Comparison of ENCODE assay signal across 1 cellular context in the genomic region with DNA sequence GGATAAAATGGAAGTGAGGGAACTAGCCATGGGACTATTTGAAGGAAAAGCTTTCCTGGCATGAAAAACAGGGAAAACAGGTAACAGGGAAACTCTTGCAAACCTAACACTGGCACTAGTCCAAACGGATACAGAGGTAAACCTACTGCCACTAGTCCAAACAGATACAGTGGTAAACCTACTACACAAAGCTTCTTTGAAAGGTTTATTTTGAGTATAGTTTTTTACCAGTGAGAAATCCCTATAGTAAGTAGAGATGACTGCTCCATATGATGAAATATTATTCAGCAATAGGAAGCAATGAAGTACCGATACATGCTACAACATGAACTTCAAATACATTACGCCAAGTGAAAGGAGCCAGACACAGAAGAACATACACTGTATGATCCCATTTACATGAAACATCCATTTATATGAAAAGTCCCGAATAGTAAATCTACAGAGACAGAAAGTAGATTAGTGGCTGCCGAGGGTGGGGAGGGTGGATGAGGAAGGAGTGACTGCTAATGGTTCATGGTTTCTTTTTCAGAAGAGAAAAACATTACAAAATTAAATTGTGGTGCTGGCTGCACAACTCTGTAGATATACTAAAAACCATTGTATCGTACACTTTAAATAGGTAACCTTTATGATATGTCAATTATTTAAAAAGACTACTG.
TF ChIP-seq lines count a peak whose summit lies in the region.

No MANE protein-coding gene starts in this region.

TF ChIP-seq in SK-N-SH, 30 proteins besides CTCF, POLR2A, EP300 and RAD21 (continued from another document):
- TF ChIP-seq, protein P1, sequence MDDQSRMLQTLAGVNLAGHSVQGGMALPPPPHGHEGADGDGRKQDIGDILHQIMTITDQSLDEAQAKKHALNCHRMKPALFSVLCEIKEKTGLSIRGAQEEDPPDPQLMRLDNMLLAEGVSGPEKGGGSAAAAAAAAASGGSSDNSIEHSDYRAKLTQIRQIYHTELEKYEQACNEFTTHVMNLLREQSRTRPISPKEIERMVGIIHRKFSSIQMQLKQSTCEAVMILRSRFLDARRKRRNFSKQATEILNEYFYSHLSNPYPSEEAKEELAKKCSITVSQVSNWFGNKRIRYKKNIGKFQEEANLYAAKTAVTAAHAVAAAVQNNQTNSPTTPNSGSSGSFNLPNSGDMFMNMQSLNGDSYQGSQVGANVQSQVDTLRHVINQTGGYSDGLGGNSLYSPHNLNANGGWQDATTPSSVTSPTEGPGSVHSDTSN (IDR thresholded peaks at IDR 0.05) = no peak
- TF ChIP-seq MEF2A (IDR thresholded peaks at IDR 0.05; ENCODE audit: borderline replicate concordance, low read depth) = no peak
- TF ChIP-seq FOSL2 (IDR thresholded peaks at IDR 0.05; ENCODE audit: borderline replicate concordance, low read depth) = no peak
- no peak for TF ChIP-seq GABPA (IDR thresholded peaks at IDR 0.05; ENCODE audit: low read depth)
- TF ChIP-seq, protein P2, sequence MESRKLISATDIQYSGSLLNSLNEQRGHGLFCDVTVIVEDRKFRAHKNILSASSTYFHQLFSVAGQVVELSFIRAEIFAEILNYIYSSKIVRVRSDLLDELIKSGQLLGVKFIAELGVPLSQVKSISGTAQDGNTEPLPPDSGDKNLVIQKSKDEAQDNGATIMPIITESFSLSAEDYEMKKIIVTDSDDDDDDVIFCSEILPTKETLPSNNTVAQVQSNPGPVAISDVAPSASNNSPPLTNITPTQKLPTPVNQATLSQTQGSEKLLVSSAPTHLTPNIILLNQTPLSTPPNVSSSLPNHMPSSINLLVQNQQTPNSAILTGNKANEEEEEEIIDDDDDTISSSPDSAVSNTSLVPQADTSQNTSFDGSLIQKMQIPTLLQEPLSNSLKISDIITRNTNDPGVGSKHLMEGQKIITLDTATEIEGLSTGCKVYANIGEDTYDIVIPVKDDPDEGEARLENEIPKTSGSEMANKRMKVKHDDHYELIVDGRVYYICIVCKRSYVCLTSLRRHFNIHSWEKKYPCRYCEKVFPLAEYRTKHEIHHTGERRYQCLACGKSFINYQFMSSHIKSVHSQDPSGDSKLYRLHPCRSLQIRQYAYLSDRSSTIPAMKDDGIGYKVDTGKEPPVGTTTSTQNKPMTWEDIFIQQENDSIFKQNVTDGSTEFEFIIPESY (IDR thresholded peaks at IDR 0.05; ENCODE audit: borderline replicate concordance, low read depth) = no peak
- no peak for TF ChIP-seq GATA2 (CRISPR knock-in tag; IDR thresholded peaks at IDR 0.05)
- TF ChIP-seq CHD2 (IDR thresholded peaks at IDR 0.05; ENCODE audit: low read length, partially characterized antibody) = no peak
- TF ChIP-seq JUND (IDR thresholded peaks at IDR 0.05) = no peak
- TF ChIP-seq YY1 (IDR thresholded peaks at IDR 0.05; ENCODE audit: low read depth) = no peak
- TF ChIP-seq MXI1 (IDR thresholded peaks at IDR 0.05; ENCODE audit: low read depth, low read length) = no peak
- TF ChIP-seq FOXJ3 (CRISPR knock-in tag; IDR thresholded peaks at IDR 0.05) = no peak
- TF ChIP-seq EZH2phosphoT487 (IDR thresholded peaks at IDR 0.05; ENCODE audit: borderline replicate concordance, low read depth) = no peak
